In the genomic region with DNA sequence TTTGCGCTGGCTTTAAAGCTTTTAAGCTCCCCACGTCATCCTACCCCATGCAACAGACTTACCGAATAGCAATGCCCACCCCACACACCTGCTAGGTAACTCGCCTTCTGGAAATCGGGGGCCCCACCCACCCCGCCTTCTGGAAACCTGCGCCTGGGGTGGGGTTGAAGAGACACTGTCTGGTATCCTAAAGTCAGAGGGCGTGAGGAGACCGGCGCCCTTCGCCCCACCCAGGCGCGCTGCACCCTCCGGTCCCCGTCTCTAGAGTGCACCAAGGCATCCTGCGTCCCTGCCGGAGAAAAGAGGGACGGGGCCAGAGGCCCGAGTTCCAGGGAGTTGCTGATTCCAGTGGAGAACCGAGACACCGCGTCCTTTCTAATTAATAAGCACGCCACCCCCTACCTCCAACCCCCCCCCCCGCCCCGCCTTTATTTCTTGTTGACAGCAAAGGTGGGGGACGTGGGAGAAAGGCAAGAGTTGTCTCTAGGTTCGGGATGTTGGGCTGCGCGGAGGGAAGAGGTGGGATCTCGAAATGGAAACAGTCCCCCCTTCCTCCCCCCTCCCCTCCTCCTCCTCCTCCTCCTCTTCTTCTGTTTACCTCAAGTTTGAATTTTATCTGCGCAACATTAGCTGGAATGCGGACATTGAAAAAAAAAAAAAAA, we compare ENCODE assay signal across 8 cellular contexts.
DNase-seq lines count a peak whose midpoint lies in the region; ATAC-seq, FAIRE-seq and TF ChIP-seq lines count a peak whose summit lies in the region.

No MANE protein-coding gene starts in this region.

- no peaks in the 10 kb centered on the region for H3K36me3 ChIP-seq in small intestine (ENCODE audit: control insufficient read depth in 2 of 2, insufficient read depth in 2 of 2, low read length in 2 of 2)

- FAIRE-seq in small intestine (lab: Jason Lieb, UNC), result no peak

- ATAC-seq in HG03469 (IDR thresholded peaks at IDR 0.05; ENCODE audit: unreplicated experiment) (no peak), HG03520 (IDR thresholded peaks at IDR 0.05; ENCODE audit: unreplicated experiment) (no peak)

- H3K4me1 ChIP-seq in small intestine (ENCODE audit: control insufficient read depth in 2 of 2, insufficient read depth in 1 of 2, low read depth in 1 of 2, low read length in 1 of 2), result peaks cover 0 to 2% of the 10 kb centered on the region in 2 donors

- POLR2A ChIA-PET in HEK293T (lab: Yijun Ruan, JAX), result interaction anchor here (0.9 to 1.0 kb wide), 2 partner anchors 11 to 82 kb away, joined by 3 to 4 read pairs; no protein-coding TSS in a partner anchor

- DNase-seq in Ammon's horn (ENCODE audit: low spot score) (peak; percentile 74), HEK293T (ENCODE audit: extremely low spot score) (peak; percentile 39), T-helper 2 cell (peak in 3 of 5 experiments; percentile 26 to 56 (median 54)), astrocyte of the hippocampus (ENCODE audit: low read depth, low spot score) (peak; percentile 41), small intestine (peak; percentile 45)

- CTCF ChIA-PET in HEK293T (lab: Yijun Ruan, JAX), result interaction anchor here (0.6 kb wide), 1 partner anchor 219 kb away, joined by 3 read pairs; no protein-coding TSS in a partner anchor

- no peaks in the 10 kb centered on the region for H3K9me3 ChIP-seq in iPS-18c (ENCODE audit: control insufficient read depth, insufficient read depth, low read length)
- no peaks in the 10 kb centered on the region for H3K9me3 ChIP-seq in small intestine (ENCODE audit: control insufficient read depth, low read depth)

- no peaks in the 10 kb centered on the region for H3K27me3 ChIP-seq in small intestine (ENCODE audit: control insufficient read depth in 2 of 2, insufficient read depth in 2 of 2, low read length in 2 of 2)

- WGBS in small intestine, 3 donors, result 0 to 1% (median 0%) methylated on average over 30 to 32 of the region's 32 CpGs

- H3K27ac ChIP-seq in small intestine (ENCODE audit: low read depth in 1 of 2, low read length in 1 of 2), result peak overlapping the region; percentile 84 to 100

- H3K4me3 ChIP-seq in iPS-18c (ENCODE audit: insufficient read depth, low read depth, low read length) (peak overlapping the region; percentile 83), small intestine (ENCODE audit: low read depth in 1 of 2, low read length in 2 of 2) (peak overlapping the region; percentile 67 to 99)

TF ChIP-seq in HEK293T, 16 proteins besides CTCF, POLR2A, EP300 and RAD21:
- no peak for TF ChIP-seq TARDBP (IDR thresholded peaks at IDR 0.05)
- no peak for TF ChIP-seq ELF4 (IDR thresholded peaks at IDR 0.05)
- TF ChIP-seq, protein P1, sequence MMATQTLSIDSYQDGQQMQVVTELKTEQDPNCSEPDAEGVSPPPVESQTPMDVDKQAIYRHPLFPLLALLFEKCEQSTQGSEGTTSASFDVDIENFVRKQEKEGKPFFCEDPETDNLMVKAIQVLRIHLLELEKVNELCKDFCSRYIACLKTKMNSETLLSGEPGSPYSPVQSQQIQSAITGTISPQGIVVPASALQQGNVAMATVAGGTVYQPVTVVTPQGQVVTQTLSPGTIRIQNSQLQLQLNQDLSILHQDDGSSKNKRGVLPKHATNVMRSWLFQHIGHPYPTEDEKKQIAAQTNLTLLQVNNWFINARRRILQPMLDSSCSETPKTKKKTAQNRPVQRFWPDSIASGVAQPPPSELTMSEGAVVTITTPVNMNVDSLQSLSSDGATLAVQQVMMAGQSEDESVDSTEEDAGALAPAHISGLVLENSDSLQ (IDR thresholded peaks at IDR 0.05), result no peak
- TF ChIP-seq SP1 (IDR thresholded peaks at IDR 0.05), result no peak
- no peak for TF ChIP-seq LEF1 (IDR thresholded peaks at IDR 0.05; ENCODE audit: borderline replicate concordance)
- no peak for TF ChIP-seq CTBP1 (IDR thresholded peaks at IDR 0.05; ENCODE audit: borderline replicate concordance)
- TF ChIP-seq FOXA1 (IDR thresholded peaks at IDR 0.05), result no peak
- TF ChIP-seq SUZ12 (IDR thresholded peaks at IDR 0.05), result no peak
- TF ChIP-seq FOXK2 (IDR thresholded peaks at IDR 0.05), result no peak
- no peak for TF ChIP-seq FOXM1 (IDR thresholded peaks at IDR 0.05; ENCODE audit: borderline replicate concordance)
- no peak for TF ChIP-seq NFRKB (IDR thresholded peaks at IDR 0.05)
- TF ChIP-seq HDGF (IDR thresholded peaks at IDR 0.05; ENCODE audit: borderline replicate concordance), result no peak
- TF ChIP-seq BHLHE40 (IDR thresholded peaks at IDR 0.05; ENCODE audit: borderline replicate concordance), result no peak
- TF ChIP-seq L3MBTL2 (conservative IDR thresholded peaks at IDR 0.05), result no peak
- TF ChIP-seq ZNF384 (IDR thresholded peaks at IDR 0.05), result no peak
- no peak for TF ChIP-seq ARNT (IDR thresholded peaks at IDR 0.05)
